Comparison of ENCODE assay signal across 17 cellular contexts in the genomic region with DNA sequence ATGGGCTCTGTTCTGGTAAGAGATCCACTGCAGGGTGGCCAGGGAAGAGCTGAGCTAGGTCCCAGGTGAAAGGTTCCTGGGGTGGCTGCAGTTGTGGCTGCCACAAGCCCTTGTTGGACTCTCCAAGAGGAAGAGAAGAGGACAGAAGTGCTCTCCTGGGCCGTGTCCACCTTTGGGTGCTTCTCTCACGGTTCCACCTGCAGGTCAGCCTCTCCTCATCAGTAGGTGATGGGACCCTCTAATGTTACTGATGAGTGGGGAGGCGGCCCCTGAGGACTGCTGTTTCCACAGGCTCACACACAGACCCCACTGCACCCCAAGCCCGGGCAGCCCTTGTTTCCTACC.
DNase-seq lines count a peak whose midpoint lies in the region; ATAC-seq and TF ChIP-seq lines count a peak whose summit lies in the region.
"Had no signal": no experiment of that assay in that cellular context is flagged by ENCODE, and none has a peak within 500 bp of the region (broad histone marks: within the 10 kb centered on the region; RNA-seq: fewer than 3 reads in every experiment).

No MANE protein-coding gene starts in this region.

- H3K4me1 ChIP-seq in Peyer's patch (no peaks in the 10 kb centered on the region), spleen (no peaks in the 10 kb centered on the region)
- H3K4me1 ChIP-seq: Caco-2 had no signal

- H3K27me3 Mint-ChIP-seq in central memory CD8-positive, alpha-beta T cell, result peaks cover 20% of the 10 kb centered on the region
- H3K27me3 Mint-ChIP-seq: CD4-positive, CD25-positive, alpha-beta regulatory T cell had no signal

- H3K4me3 ChIP-seq in Peyer's patch, result no peak overlapping the region
- no peak overlapping the region for H3K4me3 ChIP-seq in spleen

- no peaks in the 10 kb centered on the region for H3K36me3 Mint-ChIP-seq in central memory CD8-positive, alpha-beta T cell (ENCODE audit: insufficient read depth)
- H3K36me3 Mint-ChIP-seq: CD4-positive, CD25-positive, alpha-beta regulatory T cell; CD8-positive, alpha-beta T cell had no signal

- H3K9me3 ChIP-seq in Peyer's patch (no peaks in the 10 kb centered on the region), spleen (no peaks in the 10 kb centered on the region)
- H3K9me3 ChIP-seq: Caco-2 had no signal

- H3K4me3 Mint-ChIP-seq in central memory CD8-positive, alpha-beta T cell, result no peak overlapping the region
- H3K4me3 Mint-ChIP-seq: CD4-positive, CD25-positive, alpha-beta regulatory T cell; CD8-positive, alpha-beta T cell had no signal

- TF ChIP-seq POLR2A in Peyer's patch (IDR thresholded peaks at IDR 0.05), result no peak
- no peak for TF ChIP-seq POLR2A in spleen (IDR thresholded peaks at IDR 0.05)

- TF ChIP-seq CTCF in Peyer's patch (IDR thresholded peaks at IDR 0.05) (no peak), spleen (IDR thresholded peaks at IDR 0.05 in 8 of 11, conservative IDR thresholded peaks at IDR 0.05 in 3 of 11) (no peak)

- intact Hi-C loops in spleen (cut with DNase I; ENCODE audit: low total_unique reads), result no loop called here

- H3K27ac Mint-ChIP-seq in central memory CD8-positive, alpha-beta T cell (ENCODE audit: low read depth), result peak overlapping the region; percentile 49
- H3K27ac Mint-ChIP-seq: CD4-positive, CD25-positive, alpha-beta regulatory T cell; CD8-positive, alpha-beta T cell had no signal

- H3K36me3 ChIP-seq in Peyer's patch (no peaks in the 10 kb centered on the region), spleen (no peaks in the 10 kb centered on the region)

- H3K9me3 Mint-ChIP-seq in central memory CD8-positive, alpha-beta T cell, result no peaks in the 10 kb centered on the region
- H3K9me3 Mint-ChIP-seq: CD8-positive, alpha-beta T cell had no signal

- H3K4me1 Mint-ChIP-seq in central memory CD8-positive, alpha-beta T cell, result no peaks in the 10 kb centered on the region
- H3K4me1 Mint-ChIP-seq: CD4-positive, CD25-positive, alpha-beta regulatory T cell had no signal

- 68 to 89% (median 77%) methylated on average over 4 of the region's 4 CpGs for WGBS in spleen, 5 donors

- POLR2A ChIA-PET in HEK293T (lab: Yijun Ruan, JAX), result no interaction called here

- DNase-seq in Peyer's patch (peak in 2 of 3 donors; percentile 28 to 35), mesenteric fat pad (ENCODE audit: low spot score) (peak; percentile 82), spleen (peak; percentile 48), HEK293T (ENCODE audit: extremely low spot score) (no peak), D341Med (ENCODE audit: low spot score) (no peak), HPDE6-E6E7 (ENCODE audit: extremely low spot score) (no peak)
- DNase-seq in central memory CD8-positive, alpha-beta T cell (ENCODE audit: low spot score in 2 of 2), result no peak
- DNase-seq: CD4-positive, CD25-positive, alpha-beta regulatory T cell; CD8-positive, alpha-beta T cell; DMS 273 treated with DMSO at 0.1 percent for 48 hours; DMS79; GF-D8; GOT3; H7; HCEC 1CT had no signal

- H3K27me3 ChIP-seq in Peyer's patch (no peaks in the 10 kb centered on the region), spleen (replicated peaks in 1 of 7) (peaks cover 0 to 47% (median 0%) of the 10 kb centered on the region in 7 donors)

- CTCF ChIA-PET in HEK293T (lab: Yijun Ruan, JAX), result no interaction called here

- no peak overlapping the region for H3K27ac ChIP-seq in Peyer's patch
- no peak overlapping the region for H3K27ac ChIP-seq in spleen

- no peak for ATAC-seq in central memory CD8-positive, alpha-beta T cell (replicated peaks; ENCODE audit: extremely low read depth, poor library complexity, severe bottlenecking)
- no peak for ATAC-seq in activated CD4-positive, CD25-positive, alpha-beta regulatory T cell treated with anti-CD3 and anti-CD28 coated beads, Interleukin-2, amount 50 U/mL, for 24 hours
- ATAC-seq: CD8-positive, alpha-beta T cell had no signal

TF ChIP-seq in HEK293T, 16 proteins besides CTCF, POLR2A, EP300 and RAD21:
- TF ChIP-seq, protein P1, sequence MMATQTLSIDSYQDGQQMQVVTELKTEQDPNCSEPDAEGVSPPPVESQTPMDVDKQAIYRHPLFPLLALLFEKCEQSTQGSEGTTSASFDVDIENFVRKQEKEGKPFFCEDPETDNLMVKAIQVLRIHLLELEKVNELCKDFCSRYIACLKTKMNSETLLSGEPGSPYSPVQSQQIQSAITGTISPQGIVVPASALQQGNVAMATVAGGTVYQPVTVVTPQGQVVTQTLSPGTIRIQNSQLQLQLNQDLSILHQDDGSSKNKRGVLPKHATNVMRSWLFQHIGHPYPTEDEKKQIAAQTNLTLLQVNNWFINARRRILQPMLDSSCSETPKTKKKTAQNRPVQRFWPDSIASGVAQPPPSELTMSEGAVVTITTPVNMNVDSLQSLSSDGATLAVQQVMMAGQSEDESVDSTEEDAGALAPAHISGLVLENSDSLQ (IDR thresholded peaks at IDR 0.05), result no peak
TF ChIP-seq in HEK293T: peak in this region for 0.

Comparison
In these comparisons a context has a peak if more than half of its experiments do, and no peak if none do; other contexts are left out.
1. DNase-seq: peak in Peyer's patch (2 of 3), mesenteric fat pad (single experiment) and spleen (single experiment); none in central memory CD8-positive, alpha-beta T cell (0 of 2), HEK293T (single experiment), D341Med (single experiment) and HPDE6-E6E7 (single experiment).